ENCODE assay signal across 8 cellular contexts in genomic region chr21:36060159-36060921, GRCh38. TPM values are rescaled to one million over a fixed set of nuclear protein-coding genes. Genes with fewer than 3 reads are reported as not detected.
DNase-seq lines count a peak whose midpoint lies in the region; ATAC-seq and TF ChIP-seq lines count a peak whose summit lies in the region.

Gene SETD4, minus strand, starts transcription at chr21:36060526. Its CDS starts 1,638 bp downstream, at chr21:36058888.

- ATAC-seq in GM18502 (IDR thresholded peaks at IDR 0.05; ENCODE audit: poor library complexity, unreplicated experiment) (peak; percentile 92), HG02970 (IDR thresholded peaks at IDR 0.05; ENCODE audit: low FRiP score, unreplicated experiment) (peak; percentile 91)

- DNase-seq in NCI-H1930 (lab: John Stamatoyannopoulos, UW) (peak; percentile 84 to 88), ascending aorta (ENCODE audit: low spot score in 2 of 2) (peak; percentile 63 to 95), hepatic stellate cell (ENCODE audit: low spot score) (peak; percentile 97), renal cortical epithelial cell (ENCODE audit: low read depth) (peak; percentile 87), cortex of kidney (lab: John Stamatoyannopoulos, UW) (no peak)
- DNase-seq in T-helper 2 cell treated with Interferon-gamma antibody and Interleukin-4, amounts not matched to agents 5 μg/mL and 100 μg/mL, for 36 hours (ENCODE audit: low spot score), result peak; percentile 95

- no peak for TF ChIP-seq CTCF in ascending aorta (IDR thresholded peaks at IDR 0.05)

- H3K27me3 Mint-ChIP-seq in T-helper 2 cell treated with Interferon-gamma antibody and Interleukin-4, amounts not matched to agents 5 μg/mL and 100 μg/mL, for 36 hours (ENCODE audit: low read depth), result peaks cover 3% of the 10 kb centered on the region

- H3K27ac ChIP-seq in ascending aorta, result peak within 1 kb of the TSS; percentile 91 to 93

- H3K4me1 Mint-ChIP-seq in T-helper 2 cell treated with Interferon-gamma antibody and Interleukin-4, amounts not matched to agents 5 μg/mL and 100 μg/mL, for 36 hours (ENCODE audit: low read depth), result peaks cover 19% of the 10 kb centered on the region

- no peaks in the 10 kb centered on the region for H3K27me3 ChIP-seq in ascending aorta

- peaks cover 30% of the 10 kb centered on the region for H3K36me3 Mint-ChIP-seq in T-helper 2 cell treated with Interferon-gamma antibody and Interleukin-4, amounts not matched to agents 5 μg/mL and 100 μg/mL, for 36 hours (ENCODE audit: low read depth)

- intact Hi-C loops in ascending aorta (cut with DNase I), result loop anchor here (1.0 to 10.0 kb wide), 4 partner anchors 52 to 1176 kb away; partner anchors contain the start of genes DOP1B and MORC3

- H3K4me3 ChIP-seq in ascending aorta, result peak within 1 kb of the TSS; percentile 80 to 81

- no peaks in the 10 kb centered on the region for H3K9me3 Mint-ChIP-seq in T-helper 2 cell treated with Interferon-gamma antibody and Interleukin-4, amounts not matched to agents 5 μg/mL and 100 μg/mL, for 36 hours

- peaks cover 0 to 11% of the 10 kb centered on the region in 2 donors for H3K4me1 ChIP-seq in ascending aorta

- peak within 1 kb of the TSS; percentile 88 for H3K4me3 Mint-ChIP-seq in T-helper 2 cell treated with Interferon-gamma antibody and Interleukin-4, amounts not matched to agents 5 μg/mL and 100 μg/mL, for 36 hours

- peaks cover 17 to 25% of the 10 kb centered on the region in 2 donors for H3K36me3 ChIP-seq in ascending aorta

- H3K27ac Mint-ChIP-seq in T-helper 2 cell treated with Interferon-gamma antibody and Interleukin-4, amounts not matched to agents 5 μg/mL and 100 μg/mL, for 36 hours, result peak within 1 kb of the TSS; percentile 97

- no peaks in the 10 kb centered on the region for H3K9me3 ChIP-seq in ascending aorta

RNA-seq across cellular contexts. Expression of gene SETD4, which starts in this region (rescaled TPM):
- total RNA-seq in ascending aorta, result 35.9 TPM
- total RNA-seq in renal cortical epithelial cell, result 29.4 and 30.2 TPM in 2 replicates
